In genomic region chr1:41021526-41022308, GRCh38 we compare ENCODE assay signal across 11 cellular contexts. TPM values are rescaled to one million over a fixed set of nuclear protein-coding genes. Genes with fewer than 3 reads are reported as not detected.
DNase-seq lines count a peak whose midpoint lies in the region; ATAC-seq and TF ChIP-seq lines count a peak whose summit lies in the region.
"Had no signal": no experiment of that assay in that cellular context is flagged by ENCODE, and none has a peak within 500 bp of the region (broad histone marks: within the 10 kb centered on the region; RNA-seq: fewer than 3 reads in every experiment).

Gene SLFNL1 (minus strand): TSS chr1:41021725. CDS start chr1:41020660, 1,065 bp downstream.

- H3K4me1 ChIP-seq in SJCRH30, result no peaks in the 10 kb centered on the region
- H3K4me1 ChIP-seq in thyroid gland, result peaks cover 10 to 24% of the 10 kb centered on the region in 2 donors
- H3K4me1 ChIP-seq in esophagus squamous epithelium, result peaks cover 0 to 12% (median 6%) of the 10 kb centered on the region in 3 donors

- peak within 1 kb of the TSS; percentile 53 for H3K27ac Mint-ChIP-seq in activated naive CD4-positive, alpha-beta T cell treated with anti-CD3 and anti-CD28 coated beads for 36 hours

- 69 to 84% methylated on average over 7 to 9 of the region's 12 CpGs for WGBS in thyroid gland, 2 donors
- 65 to 67% methylated on average over 3 to 5 of the region's 12 CpGs for WGBS in esophagus squamous epithelium, 2 donors

- intact Hi-C loops in activated naive CD4-positive, alpha-beta T cell treated with anti-CD3 and anti-CD28 coated beads for 36 hours (cut with micrococcal nuclease), result no loop called here
- intact Hi-C loops in Right ventricle myocardium superior (cut with DNase I), result no loop called here
- intact Hi-C loops in thyroid gland (cut with DNase I), result no loop called here
- intact Hi-C loops in esophagus squamous epithelium (cut with DNase I), result no loop called here

- ATAC-seq in Right ventricle myocardium superior (ENCODE audit: poor library complexity), result peak; percentile 31

- no peaks in the 10 kb centered on the region for H3K27me3 Mint-ChIP-seq in activated naive CD4-positive, alpha-beta T cell treated with anti-CD3 and anti-CD28 coated beads for 36 hours (ENCODE audit: low read depth)

- H3K4me3 ChIP-seq in SJCRH30, result no peak within 1 kb of the TSS
- no peak within 1 kb of the TSS for H3K4me3 ChIP-seq in thyroid gland (replicated peaks in 1 of 3)
- H3K4me3 ChIP-seq in esophagus squamous epithelium, result no peak within 1 kb of the TSS

- TF ChIP-seq CTCF in thyroid gland (IDR thresholded peaks at IDR 0.05), result no peak
- no peak for TF ChIP-seq CTCF in esophagus squamous epithelium (IDR thresholded peaks at IDR 0.05)

- no peaks in the 10 kb centered on the region for H3K27me3 ChIP-seq in SJCRH30
- H3K27me3 ChIP-seq in thyroid gland, result no peaks in the 10 kb centered on the region
- H3K27me3 ChIP-seq in esophagus squamous epithelium, result no peaks in the 10 kb centered on the region

- H3K4me3 Mint-ChIP-seq in activated naive CD4-positive, alpha-beta T cell treated with anti-CD3 and anti-CD28 coated beads for 36 hours, result no peak within 1 kb of the TSS

- peaks cover 2% of the 10 kb centered on the region for H3K4me1 Mint-ChIP-seq in activated naive CD4-positive, alpha-beta T cell treated with anti-CD3 and anti-CD28 coated beads for 36 hours (ENCODE audit: low read depth)

- no peak for DNase-seq in activated naive CD4-positive, alpha-beta T cell treated with anti-CD3 and anti-CD28 coated beads for 36 hours
- no peak for DNase-seq in activated naive CD4-positive, alpha-beta T cell treated with Interleukin-2 at 50 U/mL for 16 hours
- DNase-seq in SJCRH30, result peak; percentile 41 to 43
- DNase-seq in Right ventricle myocardium superior, result peak; percentile 56
- DNase-seq in thyroid gland, result no peak
- DNase-seq in NCI-H2107 (lab: John Stamatoyannopoulos, UW), result no peak
- no peak for DNase-seq in esophagus squamous epithelium (lab: John Stamatoyannopoulos, UW)
- DNase-seq in GM19240 (ENCODE audit: insufficient read length, low spot score), result no peak
- DNase-seq: activated CD4-positive, alpha-beta T cell treated with anti-CD3 and anti-CD28 coated beads, Interleukin-2, amount 50 U/mL, for 1 hour; mammary epithelial cell; stimulated activated CD4-positive, alpha-beta T cell treated with anti-CD3 and anti-CD28 coated beads, Interleukin-4, amount 100 ng/mL, for 24 hours had no signal

- peaks cover 21% of the 10 kb centered on the region for H3K36me3 ChIP-seq in SJCRH30
- no peaks in the 10 kb centered on the region for H3K36me3 ChIP-seq in thyroid gland
- H3K36me3 ChIP-seq in esophagus squamous epithelium, result peaks cover 0 to 48% (median 4%) of the 10 kb centered on the region in 3 donors

- H3K9me3 ChIP-seq in SJCRH30 (replicated peaks) (no peaks in the 10 kb centered on the region), thyroid gland (no peaks in the 10 kb centered on the region), esophagus squamous epithelium (no peaks in the 10 kb centered on the region)

- no peak for TF ChIP-seq POLR2A in thyroid gland (IDR thresholded peaks at IDR 0.05)
- TF ChIP-seq POLR2A in esophagus squamous epithelium (IDR thresholded peaks at IDR 0.05), result no peak

- H3K27ac ChIP-seq in SJCRH30 (no peak within 1 kb of the TSS), thyroid gland (peak within 1 kb of the TSS in 2 of 3 donors; percentile 43 to 57), esophagus squamous epithelium (no peak within 1 kb of the TSS)

- CTCF ChIA-PET in activated naive CD4-positive, alpha-beta T cell treated with anti-CD3 and anti-CD28 coated beads for 36 hours (lab: Charles Lee), result no interaction called here

- peaks cover 11% of the 10 kb centered on the region for H3K36me3 Mint-ChIP-seq in activated naive CD4-positive, alpha-beta T cell treated with anti-CD3 and anti-CD28 coated beads for 36 hours (ENCODE audit: low read depth)

- H3K9me3 Mint-ChIP-seq in activated naive CD4-positive, alpha-beta T cell treated with anti-CD3 and anti-CD28 coated beads for 36 hours, result no peaks in the 10 kb centered on the region

RNA-seq across cellular contexts. Expression of gene SLFNL1, which starts in this region (rescaled TPM):
- total RNA-seq in activated naive CD4-positive, alpha-beta T cell treated with anti-CD3 and anti-CD28 coated beads for 36 hours, result under 1 TPM; 0.10 to 0.12 TPM
- 0.18 and 0.26 TPM in 2 replicates for total RNA-seq in SJCRH30 (2014; rRNA removed; shearing (Covaris generic))
- total RNA-seq in Right ventricle myocardium superior, result 0.22 TPM
- 1 to 10 TPM in 2 of 4 donors, under 1 TPM in 2; 0.44 to 1.7 (median 0.92) TPM for total RNA-seq in thyroid gland
- total RNA-seq in esophagus squamous epithelium, result under 1 TPM in 2 of 4 donors, not detected in 2; 0.49 to 0.76 TPM

Comparison
In these comparisons a context has a peak if more than half of its experiments do, and no peak if none do; other contexts are left out.
1. Peak in DNase-seq in SJCRH30; RNA of the gene not detected or under 1 TPM.
2. Peak in DNase-seq and ATAC-seq in Right ventricle myocardium superior; RNA of the gene not detected or under 1 TPM.
3. H3K27ac ChIP-seq: peak in thyroid gland (2 of 3); none in SJCRH30 (single experiment) and esophagus squamous epithelium (0 of 4).